In genomic region chrX:119790977-119791436, GRCh38 we compare ENCODE assay signal across 8 cellular contexts. TPM values are rescaled to one million over a fixed set of nuclear protein-coding genes. Genes with fewer than 3 reads are reported as not detected.
DNase-seq lines count a peak whose midpoint lies in the region; ATAC-seq and TF ChIP-seq lines count a peak whose summit lies in the region.

No MANE protein-coding gene starts in this region.

- peaks cover 44% of the 10 kb centered on the region for H3K36me3 Mint-ChIP-seq in activated CD4-positive, alpha-beta memory T cell treated with anti-CD3 and anti-CD28 coated beads for 36 hours
- H3K36me3 Mint-ChIP-seq in endothelial cell (ENCODE audit: low read depth, unreplicated experiment): no peaks in the 10 kb centered on the region

- no peak for DNase-seq in LNCaP clone FGC (ENCODE audit: low read depth)
- DNase-seq in activated CD4-positive, alpha-beta memory T cell treated with anti-CD3 and anti-CD28 coated beads for 36 hours: peak; percentile 57
- no peak for DNase-seq in endothelial cell (ENCODE audit: low spot score)

- H3F3A ChIP-seq in DOHH2 (ENCODE audit: control insufficient read depth, insufficient read depth): peaks cover 18% of the 10 kb centered on the region

- H3K4me3 ChIP-seq in DOHH2 (ENCODE audit: low read length) (peak overlapping the region; percentile 92), LNCaP clone FGC (ENCODE audit: low read depth, low read length) (peak overlapping the region; percentile 82), muscle layer of colon (ENCODE audit: low read depth in 1 of 2, low read length in 2 of 2) (peak overlapping the region; percentile 58 to 71), subcutaneous abdominal adipose tissue (ENCODE audit: low read depth in 1 of 5, low read length in 5 of 5) (peak overlapping the region; percentile 73 to 81 (median 80))

- no peaks in the 10 kb centered on the region for H3K27me3 ChIP-seq in DOHH2 (ENCODE audit: control insufficient read depth, low read length)
- H3K27me3 ChIP-seq in muscle layer of colon (ENCODE audit: control insufficient read depth in 1 of 2, insufficient read depth in 2 of 2, low read length in 2 of 2): no peaks in the 10 kb centered on the region
- peaks cover 0 to 7% (median 0%) of the 10 kb centered on the region in 5 donors for H3K27me3 ChIP-seq in subcutaneous abdominal adipose tissue (ENCODE audit: control insufficient read depth in 5 of 5, insufficient read depth in 4 of 5, low read length in 5 of 5)

- H3K4me2 ChIP-seq in DOHH2 (ENCODE audit: low read length): peak overlapping the region; percentile 78

- TF ChIP-seq CTCF in DOHH2 (IDR thresholded peaks at IDR 0.05; ENCODE audit: low read depth, low read length, poor library complexity, severe bottlenecking): peak; percentile 21
- TF ChIP-seq CTCF in LNCaP clone FGC (IDR thresholded peaks at IDR 0.05; ENCODE audit: control insufficient read depth, extremely low read depth, insufficient read depth): 0 out of 2 replicates have a peak, but pooled peaks have one; percentile 14
- no peak for TF ChIP-seq CTCF in endothelial cell (IDR thresholded peaks at IDR 0.05; ENCODE audit: unreplicated experiment)

- H3K9me3 ChIP-seq in DOHH2 (ENCODE audit: control insufficient read depth, insufficient read depth, low read length) (no peaks in the 10 kb centered on the region), muscle layer of colon (ENCODE audit: low read length) (no peaks in the 10 kb centered on the region), subcutaneous abdominal adipose tissue (ENCODE audit: control insufficient read depth in 5 of 5, low read length in 5 of 5) (peaks cover 0 to 5% (median 0%) of the 10 kb centered on the region in 5 donors)

- ATAC-seq in GM21576 (IDR thresholded peaks at IDR 0.05; ENCODE audit: unreplicated experiment) (peak; percentile 11), GM18873 (IDR thresholded peaks at IDR 0.05; ENCODE audit: low FRiP score, unreplicated experiment) (no peak)

- no peaks in the 10 kb centered on the region for H3K27me3 Mint-ChIP-seq in activated CD4-positive, alpha-beta memory T cell treated with anti-CD3 and anti-CD28 coated beads for 36 hours
- no peaks in the 10 kb centered on the region for H3K27me3 Mint-ChIP-seq in endothelial cell (ENCODE audit: unreplicated experiment)

- H3K4me1 ChIP-seq in DOHH2 (ENCODE audit: control insufficient read depth, low read length) (peaks cover 45% of the 10 kb centered on the region), muscle layer of colon (ENCODE audit: insufficient read depth, low read length) (peaks cover 20% of the 10 kb centered on the region), subcutaneous abdominal adipose tissue (ENCODE audit: control insufficient read depth in 5 of 5, insufficient read depth in 5 of 5, low read length in 5 of 5) (peaks cover 8 to 39% (median 27%) of the 10 kb centered on the region in 5 donors)

- H3K27ac Mint-ChIP-seq in activated CD4-positive, alpha-beta memory T cell treated with anti-CD3 and anti-CD28 coated beads for 36 hours: peak overlapping the region; percentile 97
- peak overlapping the region; percentile 88 for H3K27ac Mint-ChIP-seq in endothelial cell (ENCODE audit: unreplicated experiment)

- H3K9me3 Mint-ChIP-seq in activated CD4-positive, alpha-beta memory T cell treated with anti-CD3 and anti-CD28 coated beads for 36 hours: no peaks in the 10 kb centered on the region
- no peaks in the 10 kb centered on the region for H3K9me3 Mint-ChIP-seq in endothelial cell (ENCODE audit: unreplicated experiment)

- peaks cover 51% of the 10 kb centered on the region for H3K36me3 ChIP-seq in DOHH2 (ENCODE audit: control insufficient read depth, low read length)
- peaks cover 7% of the 10 kb centered on the region for H3K36me3 ChIP-seq in muscle layer of colon (ENCODE audit: insufficient read depth, low read length)
- peaks cover 0 to 29% (median 16%) of the 10 kb centered on the region in 5 donors for H3K36me3 ChIP-seq in subcutaneous abdominal adipose tissue (ENCODE audit: control insufficient read depth in 5 of 5, insufficient read depth in 5 of 5, low read length in 5 of 5)

- peaks cover 71% of the 10 kb centered on the region for H3K79me2 ChIP-seq in DOHH2 (ENCODE audit: control insufficient read depth, low read length)

- H3K9ac ChIP-seq in muscle layer of colon (ENCODE audit: low read length) (peak overlapping the region; percentile 78), subcutaneous abdominal adipose tissue (ENCODE audit: low read length in 5 of 5) (peak overlapping the region; percentile 81 to 91 (median 87))

- POLR2A ChIA-PET in activated CD4-positive, alpha-beta memory T cell treated with anti-CD3 and anti-CD28 coated beads for 36 hours (lab: Charles Lee): interaction anchor here (1.0 to 2.2 kb wide), 16 partner anchors 27 to 217 kb away, joined by 3 to 29 read pairs (median 6); partner anchors contain the start of genes NDUFA1, RNF113A, SEPTIN6 and SOWAHD

- H3K27ac ChIP-seq in DOHH2 (ENCODE audit: low read depth, low read length) (peak overlapping the region; percentile 80), muscle layer of colon (ENCODE audit: low read depth, low read length) (peak overlapping the region; percentile 83), subcutaneous abdominal adipose tissue (ENCODE audit: low read depth, low read length) (peak overlapping the region; percentile 98)

- H4K20me1 ChIP-seq in DOHH2 (ENCODE audit: control insufficient read depth, insufficient read depth, low read depth, low read length): peaks cover 16% of the 10 kb centered on the region; the same call in 1 of the 2 replicates

- CTCF ChIA-PET in activated CD4-positive, alpha-beta memory T cell treated with anti-CD3 and anti-CD28 coated beads for 36 hours (lab: Charles Lee): interaction anchor here (0.8 to 2.2 kb wide), 9 partner anchors 35 to 322 kb away, joined by 3 to 12 read pairs (median 4); partner anchors contain the start of genes NKAP and UPF3B

- H3K9me2 ChIP-seq in DOHH2 (replicated peaks; ENCODE audit: control insufficient read depth, low read length): no peaks in the 10 kb centered on the region

- intact Hi-C loops in activated CD4-positive, alpha-beta memory T cell treated with anti-CD3 and anti-CD28 coated beads for 36 hours (cut with micrococcal nuclease): loop anchor here (1.0 to 5.0 kb wide), 8 partner anchors 35 to 274 kb away; partner anchors contain the start of genes NDUFA1 and RNF113A

- H3K4me1 Mint-ChIP-seq in activated CD4-positive, alpha-beta memory T cell treated with anti-CD3 and anti-CD28 coated beads for 36 hours (ENCODE audit: low read depth): peaks cover 22% of the 10 kb centered on the region
- peaks cover 13% of the 10 kb centered on the region for H3K4me1 Mint-ChIP-seq in endothelial cell (ENCODE audit: unreplicated experiment)

- H3K4me3 Mint-ChIP-seq in activated CD4-positive, alpha-beta memory T cell treated with anti-CD3 and anti-CD28 coated beads for 36 hours: peak overlapping the region; percentile 90
- H3K4me3 Mint-ChIP-seq in endothelial cell (ENCODE audit: unreplicated experiment): peak overlapping the region; percentile 93

RNA-seq across cellular contexts. Expression of gene RPL39, which starts 0.4 kb away (rescaled TPM):
- total RNA-seq in activated CD4-positive, alpha-beta memory T cell treated with anti-CD3 and anti-CD28 coated beads for 36 hours: 1,000 to 10,000 TPM; 2,669 to 2,681 TPM
- 1,381 TPM for total RNA-seq in endothelial cell (ENCODE audit: unreplicated experiment)

RNA-seq across cellular contexts. Expression of gene SOWAHD, which starts 32.6 kb away (rescaled TPM):
- total RNA-seq in activated CD4-positive, alpha-beta memory T cell treated with anti-CD3 and anti-CD28 coated beads for 36 hours: under 1 TPM; 0.34 to 0.55 TPM
- total RNA-seq in endothelial cell (ENCODE audit: unreplicated experiment): not detected
